Comparison of ENCODE assay signal across 8 cellular contexts in the genomic region with DNA sequence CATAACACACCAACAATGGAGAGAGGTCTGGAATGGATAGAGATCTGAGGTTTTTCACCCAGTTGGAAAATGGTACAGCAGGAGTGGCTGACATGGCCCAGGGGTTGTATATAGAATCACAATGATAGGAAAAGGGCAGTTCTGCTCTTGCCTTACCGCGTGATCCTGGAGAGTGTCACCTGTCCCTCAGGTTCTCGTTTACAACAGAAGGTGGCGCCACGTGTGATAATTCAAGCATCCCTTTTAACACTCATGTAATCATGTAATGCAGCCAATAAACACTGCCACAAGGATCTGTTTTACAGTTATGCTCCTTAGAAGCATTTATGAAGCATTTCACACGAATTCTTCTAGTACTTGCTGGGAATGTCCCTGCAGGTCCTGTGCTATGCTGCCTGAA. TPM values are rescaled to one million over a fixed set of nuclear protein-coding genes. Genes with fewer than 3 reads are reported as not detected.
DNase-seq lines count a peak whose midpoint lies in the region; ATAC-seq and TF ChIP-seq lines count a peak whose summit lies in the region.

No MANE protein-coding gene starts in this region.

- no peak overlapping the region for H3K9ac ChIP-seq in SU-DHL-6 (ENCODE audit: low read length)

- TF ChIP-seq CTCF in HEK293 (tag by site-specific recombination; IDR thresholded peaks at IDR 0.05) (no peak), SU-DHL-6 (IDR thresholded peaks at IDR 0.05; ENCODE audit: insufficient read depth, low read length, poor library complexity, severe bottlenecking) (peak; percentile 33)

- H3K9me2 ChIP-seq in SU-DHL-6 (replicated peaks; ENCODE audit: insufficient read depth, low read length) = no peaks in the 10 kb centered on the region

- no peak overlapping the region for H3K4me2 ChIP-seq in SU-DHL-6 (ENCODE audit: low read depth, low read length, poor library complexity, severe bottlenecking)

- H3K4me3 ChIP-seq in HEK293 (ENCODE audit: low read depth, low read length) (no peak overlapping the region), SU-DHL-6 (ENCODE audit: insufficient read depth, low read length, poor library complexity, severe bottlenecking) (no peak overlapping the region)

- no peaks in the 10 kb centered on the region for H3K36me3 Mint-ChIP-seq in activated T-helper 1 cell treated with anti-CD3 and anti-CD28 coated beads, Interleukin-12 subunit alpha, Interleukin-12 subunit beta, Interleukin-2, Interleukin-4 antibody, amounts not matched to agents 30 ng/mL and 10 ng/mL and 1 ng/mL, durations not matched to agents 14 hours and 24 hours and 36 hours (ENCODE audit: low read depth)

- H3K27me3 Mint-ChIP-seq in activated T-helper 1 cell treated with anti-CD3 and anti-CD28 coated beads, Interleukin-12 subunit alpha, Interleukin-12 subunit beta, Interleukin-2, Interleukin-4 antibody, amounts not matched to agents 30 ng/mL and 10 ng/mL and 1 ng/mL, durations not matched to agents 14 hours and 24 hours and 36 hours (ENCODE audit: insufficient read depth) = peaks cover 10% of the 10 kb centered on the region

- DNase-seq in DMS153 (lab: John Stamatoyannopoulos, UW) = peak; percentile 62
- DNase-seq in kidney tubule cell (ENCODE audit: low spot score) = peak; percentile 52
- no peak for DNase-seq in effector CD8-positive, alpha-beta T cell (lab: John Stamatoyannopoulos, UW)
- no peak for DNase-seq in activated T-helper 1 cell treated with anti-CD3 and anti-CD28 coated beads, Interleukin-12 subunit alpha, Interleukin-12 subunit beta, Interleukin-2, Interleukin-4 antibody, amounts not matched to agents 30 ng/mL and 10 ng/mL and 1 ng/mL, durations not matched to agents 14 hours and 24 hours and 36 hours (ENCODE audit: low spot score)
- DNase-seq in posterior cingulate gyrus = no peak

- H3K27me3 ChIP-seq in SU-DHL-6 (ENCODE audit: low read length) = no peaks in the 10 kb centered on the region

- intact Hi-C loops in activated T-helper 1 cell treated with anti-CD3 and anti-CD28 coated beads, Interleukin-12 subunit alpha, Interleukin-12 subunit beta, Interleukin-2, Interleukin-4 antibody, amounts not matched to agents 30 ng/mL and 10 ng/mL and 1 ng/mL, durations not matched to agents 14 hours and 24 hours and 36 hours (cut with micrococcal nuclease) = loop anchor here (1.0 kb wide), 1 partner anchor 315 kb away; no protein-coding TSS in a partner anchor
- intact Hi-C loops in posterior cingulate gyrus (cut with DNase I) = no loop called here

- no peaks in the 10 kb centered on the region for H3K79me2 ChIP-seq in SU-DHL-6 (ENCODE audit: insufficient read depth, low read length)

- no peak for ATAC-seq in GM18858 (IDR thresholded peaks at IDR 0.05; ENCODE audit: unreplicated experiment)

- H3K27ac ChIP-seq in HEK293 (ENCODE audit: extremely low read depth, low read depth, low read length) (no peak overlapping the region), SU-DHL-6 (ENCODE audit: low read depth, low read length) (no peak overlapping the region)

- H4K20me1 ChIP-seq in SU-DHL-6 (ENCODE audit: low read depth, low read length) = no peaks in the 10 kb centered on the region

- H3K36me3 ChIP-seq in HEK293 (ENCODE audit: control insufficient read depth in 2 of 2, insufficient read depth in 1 of 2, low read length in 2 of 2) (no peaks in the 10 kb centered on the region), SU-DHL-6 (ENCODE audit: low read length) (no peaks in the 10 kb centered on the region)

- H3K9me3 ChIP-seq in HEK293 (ENCODE audit: control insufficient read depth, insufficient read depth, low read depth, low read length) = no peaks in the 10 kb centered on the region
- H3K9me3 ChIP-seq in SU-DHL-6 (ENCODE audit: insufficient read depth, low read length) = no peaks in the 10 kb centered on the region

- H3K27ac Mint-ChIP-seq in activated T-helper 1 cell treated with anti-CD3 and anti-CD28 coated beads, Interleukin-12 subunit alpha, Interleukin-12 subunit beta, Interleukin-2, Interleukin-4 antibody, amounts not matched to agents 30 ng/mL and 10 ng/mL and 1 ng/mL, durations not matched to agents 14 hours and 24 hours and 36 hours = no peak overlapping the region

- no peak overlapping the region for H2AFZ ChIP-seq in SU-DHL-6 (ENCODE audit: low read depth, low read length, severe bottlenecking)

- no peaks in the 10 kb centered on the region for H3K4me1 Mint-ChIP-seq in activated T-helper 1 cell treated with anti-CD3 and anti-CD28 coated beads, Interleukin-12 subunit alpha, Interleukin-12 subunit beta, Interleukin-2, Interleukin-4 antibody, amounts not matched to agents 30 ng/mL and 10 ng/mL and 1 ng/mL, durations not matched to agents 14 hours and 24 hours and 36 hours (ENCODE audit: low read depth)

- H3K4me1 ChIP-seq in HEK293 (ENCODE audit: control insufficient read depth, insufficient read depth, low read length) = no peaks in the 10 kb centered on the region

- CTCF ChIA-PET in HEK293 (lab: Yijun Ruan, JAX) = interaction anchor here (0.6 to 3.7 kb wide), 5 partner anchors 9 to 830 kb away, joined by 3 to 27 read pairs (median 4); no protein-coding TSS in a partner anchor

- no peaks in the 10 kb centered on the region for H3F3A ChIP-seq in SU-DHL-6 (ENCODE audit: insufficient read depth)

- POLR2A ChIA-PET in HEK293 (lab: Yijun Ruan, JAX) = interaction anchor here (1.2 kb wide), 1 partner anchor 94 kb away, joined by 3 read pairs; the partner anchor contains the start of gene SYS1

- no peaks in the 10 kb centered on the region for H3K9me3 Mint-ChIP-seq in activated T-helper 1 cell treated with anti-CD3 and anti-CD28 coated beads, Interleukin-12 subunit alpha, Interleukin-12 subunit beta, Interleukin-2, Interleukin-4 antibody, amounts not matched to agents 30 ng/mL and 10 ng/mL and 1 ng/mL, durations not matched to agents 14 hours and 24 hours and 36 hours

- H3K4me3 Mint-ChIP-seq in activated T-helper 1 cell treated with anti-CD3 and anti-CD28 coated beads, Interleukin-12 subunit alpha, Interleukin-12 subunit beta, Interleukin-2, Interleukin-4 antibody, amounts not matched to agents 30 ng/mL and 10 ng/mL and 1 ng/mL, durations not matched to agents 14 hours and 24 hours and 36 hours = no peak overlapping the region

TF ChIP-seq in HEK293, 187 proteins besides CTCF, POLR2A, EP300 and RAD21:
- TF ChIP-seq ZNF248 (tag by site-specific recombination; IDR thresholded peaks at IDR 0.05) = no peak
- no peak for TF ChIP-seq ZBTB10 (tag by site-specific recombination; IDR thresholded peaks at IDR 0.05)
- TF ChIP-seq ZNF654 (tag by site-specific recombination; IDR thresholded peaks at IDR 0.05; ENCODE audit: low read depth) = peak; percentile 37
- TF ChIP-seq, protein P1, sequence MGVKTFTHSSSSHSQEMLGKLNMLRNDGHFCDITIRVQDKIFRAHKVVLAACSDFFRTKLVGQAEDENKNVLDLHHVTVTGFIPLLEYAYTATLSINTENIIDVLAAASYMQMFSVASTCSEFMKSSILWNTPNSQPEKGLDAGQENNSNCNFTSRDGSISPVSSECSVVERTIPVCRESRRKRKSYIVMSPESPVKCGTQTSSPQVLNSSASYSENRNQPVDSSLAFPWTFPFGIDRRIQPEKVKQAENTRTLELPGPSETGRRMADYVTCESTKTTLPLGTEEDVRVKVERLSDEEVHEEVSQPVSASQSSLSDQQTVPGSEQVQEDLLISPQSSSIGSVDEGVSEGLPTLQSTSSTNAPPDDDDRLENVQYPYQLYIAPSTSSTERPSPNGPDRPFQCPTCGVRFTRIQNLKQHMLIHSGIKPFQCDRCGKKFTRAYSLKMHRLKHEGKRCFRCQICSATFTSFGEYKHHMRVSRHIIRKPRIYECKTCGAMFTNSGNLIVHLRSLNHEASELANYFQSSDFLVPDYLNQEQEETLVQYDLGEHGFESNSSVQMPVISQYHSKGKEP (tag by site-specific recombination; IDR thresholded peaks at IDR 0.05) = no peak

RNA-seq across cellular contexts. Expression of gene WFDC2, which starts 12.9 kb away (rescaled TPM):
- not detected in 2 replicates for total RNA-seq in activated T-helper 1 cell treated with anti-CD3 and anti-CD28 coated beads, Interleukin-12 subunit alpha, Interleukin-12 subunit beta, Interleukin-2, Interleukin-4 antibody, amounts not matched to agents 30 ng/mL and 10 ng/mL and 1 ng/mL, durations not matched to agents 14 hours and 24 hours and 36 hours

RNA-seq across cellular contexts. Expression of gene PIGT, which starts 40.7 kb away (rescaled TPM):
- 89.8 and 90.6 TPM in 2 replicates for total RNA-seq in activated T-helper 1 cell treated with anti-CD3 and anti-CD28 coated beads, Interleukin-12 subunit alpha, Interleukin-12 subunit beta, Interleukin-2, Interleukin-4 antibody, amounts not matched to agents 30 ng/mL and 10 ng/mL and 1 ng/mL, durations not matched to agents 14 hours and 24 hours and 36 hours

RNA-seq across cellular contexts. Expression of gene DBNDD2, which starts 48.5 kb away (rescaled TPM):
- total RNA-seq in activated T-helper 1 cell treated with anti-CD3 and anti-CD28 coated beads, Interleukin-12 subunit alpha, Interleukin-12 subunit beta, Interleukin-2, Interleukin-4 antibody, amounts not matched to agents 30 ng/mL and 10 ng/mL and 1 ng/mL, durations not matched to agents 14 hours and 24 hours and 36 hours = 21.7 and 24.6 TPM in 2 replicates

RNA-seq across cellular contexts. Expression of gene SPINT3, which starts 58.8 kb away (rescaled TPM):
- total RNA-seq in activated T-helper 1 cell treated with anti-CD3 and anti-CD28 coated beads, Interleukin-12 subunit alpha, Interleukin-12 subunit beta, Interleukin-2, Interleukin-4 antibody, amounts not matched to agents 30 ng/mL and 10 ng/mL and 1 ng/mL, durations not matched to agents 14 hours and 24 hours and 36 hours = not detected in 2 replicates

Comparison
In these comparisons a context has a peak if more than half of its experiments do, and no peak if none do; other contexts are left out.
1. DNase-seq: peak in DMS153 (single experiment) and kidney tubule cell (single experiment); none in effector CD8-positive, alpha-beta T cell (single experiment), activated T-helper 1 cell treated with anti-CD3 and anti-CD28 coated beads, Interleukin-12 subunit alpha, Interleukin-12 subunit beta, Interleukin-2, Interleukin-4 antibody, amounts not matched to agents 30 ng/mL and 10 ng/mL and 1 ng/mL, durations not matched to agents 14 hours and 24 hours and 36 hours (single experiment) and posterior cingulate gyrus (0 of 10).